Comparison of ENCODE assay signal across 8 cellular contexts in genomic region chr9:3441197-3441816, GRCh38.
DNase-seq lines count a peak whose midpoint lies in the region; ATAC-seq and TF ChIP-seq lines count a peak whose summit lies in the region.

No MANE protein-coding gene starts in this region.

- H2AK5ac ChIP-seq in trophoblast cell (ENCODE audit: low read length), result no peak overlapping the region

- H3K18ac ChIP-seq in trophoblast cell (ENCODE audit: low read length), result no peak overlapping the region

- peaks cover 8% of the 10 kb centered on the region for H3K36me3 Mint-ChIP-seq in activated CD4-positive, alpha-beta memory T cell treated with anti-CD3 and anti-CD28 coated beads for 36 hours

- H4K12ac ChIP-seq in trophoblast cell (ENCODE audit: low read depth, low read length), result no peak overlapping the region

- H3K4me1 ChIP-seq in trophoblast cell (ENCODE audit: control insufficient read depth in 1 of 2, insufficient read depth in 2 of 2, low read length in 2 of 2), result no peaks in the 10 kb centered on the region
- no peaks in the 10 kb centered on the region for H3K4me1 ChIP-seq in vagina

- no peak overlapping the region for H2BK120ac ChIP-seq in trophoblast cell (ENCODE audit: insufficient read depth, low read length, poor library complexity)

- H3K4me3 ChIP-seq in fibroblast of mammary gland (ENCODE audit: control insufficient read depth, low read depth, low read length) (no peak overlapping the region), trophoblast cell (ENCODE audit: low read depth, low read length) (no peak overlapping the region), vagina (no peak overlapping the region)

- intact Hi-C loops in activated CD4-positive, alpha-beta memory T cell treated with anti-CD3 and anti-CD28 coated beads for 36 hours (cut with micrococcal nuclease), result loop anchor here (1.0 to 5.0 kb wide), 4 partner anchors 54 to 584 kb away; no protein-coding TSS in a partner anchor
- intact Hi-C loops in vagina (cut with DNase I), result no loop called here

- peak; percentile 90 for ATAC-seq in GM18868 (IDR thresholded peaks at IDR 0.05; ENCODE audit: unreplicated experiment)
- peak; percentile 78 for ATAC-seq in HG03066 (IDR thresholded peaks at IDR 0.05; ENCODE audit: low read depth, unreplicated experiment)

- no peaks in the 10 kb centered on the region for H3K9me3 ChIP-seq in trophoblast cell (ENCODE audit: insufficient read depth, low read depth, low read length)
- no peaks in the 10 kb centered on the region for H3K9me3 ChIP-seq in vagina

- H3K27ac ChIP-seq in C4-2B, result no peak overlapping the region
- no peak overlapping the region for H3K27ac ChIP-seq in trophoblast cell (ENCODE audit: low read depth, low read length)
- no peak overlapping the region for H3K27ac ChIP-seq in vagina

- H3K27ac Mint-ChIP-seq in activated CD4-positive, alpha-beta memory T cell treated with anti-CD3 and anti-CD28 coated beads for 36 hours, result no peak overlapping the region

- TF ChIP-seq CTCF in C4-2B (conservative IDR thresholded peaks at IDR 0.05), result peak; percentile 86
- TF ChIP-seq CTCF in fibroblast of mammary gland (conservative IDR thresholded peaks at IDR 0.05; ENCODE audit: control insufficient read depth, insufficient read depth, low read depth, low read length), result peak; percentile 77
- TF ChIP-seq CTCF in vagina (IDR thresholded peaks at IDR 0.05), result peak in 1 of 3 experiments; percentile 22

- H2BK12ac ChIP-seq in trophoblast cell (ENCODE audit: low read length), result no peak overlapping the region

- 100% methylated on average over 1 of the region's 7 CpGs for WGBS in trophoblast cell (ENCODE audit: extremely low coverage, insufficient coverage, insufficient read length)

- no peak overlapping the region for H4K8ac ChIP-seq in trophoblast cell (ENCODE audit: low read depth, low read length)

- no peak overlapping the region for H3K4ac ChIP-seq in trophoblast cell (ENCODE audit: low read depth, low read length)

- no peak overlapping the region for H3K4me2 ChIP-seq in trophoblast cell (ENCODE audit: low read length)

- peaks cover 4% of the 10 kb centered on the region for H3K4me1 Mint-ChIP-seq in activated CD4-positive, alpha-beta memory T cell treated with anti-CD3 and anti-CD28 coated beads for 36 hours (ENCODE audit: low read depth)

- POLR2A ChIA-PET in activated CD4-positive, alpha-beta memory T cell treated with anti-CD3 and anti-CD28 coated beads for 36 hours (lab: Charles Lee), result no interaction called here

- H3K14ac ChIP-seq in trophoblast cell (ENCODE audit: low read length), result no peak overlapping the region

- no peaks in the 10 kb centered on the region for H3K27me3 Mint-ChIP-seq in activated CD4-positive, alpha-beta memory T cell treated with anti-CD3 and anti-CD28 coated beads for 36 hours

- no peak overlapping the region for H3K9ac ChIP-seq in trophoblast cell (ENCODE audit: low read length)

- no peaks in the 10 kb centered on the region for H3K27me3 ChIP-seq in trophoblast cell (ENCODE audit: insufficient read depth, low read length)
- H3K27me3 ChIP-seq in vagina, result no peaks in the 10 kb centered on the region

- H3K23ac ChIP-seq in trophoblast cell (ENCODE audit: low read length), result no peak overlapping the region

- no peak for TF ChIP-seq POLR2A in vagina (IDR thresholded peaks at IDR 0.05)

- DNase-seq in NCI-H226 (peak; percentile 33), fibroblast of mammary gland (ENCODE audit: low read depth) (peak; percentile 79), trophoblast cell (peak; percentile 43 to 66), vagina (ENCODE audit: extremely low spot score in 2 of 2) (no peak)
- DNase-seq in activated CD4-positive, alpha-beta memory T cell treated with anti-CD3 and anti-CD28 coated beads for 36 hours, result peak; percentile 58

- no peak overlapping the region for H3K4me3 Mint-ChIP-seq in activated CD4-positive, alpha-beta memory T cell treated with anti-CD3 and anti-CD28 coated beads for 36 hours

- no peaks in the 10 kb centered on the region for H3K79me2 ChIP-seq in trophoblast cell (ENCODE audit: control insufficient read depth, insufficient read depth, low read length, poor library complexity)

- no peaks in the 10 kb centered on the region for H3K9me3 Mint-ChIP-seq in activated CD4-positive, alpha-beta memory T cell treated with anti-CD3 and anti-CD28 coated beads for 36 hours

- no peaks in the 10 kb centered on the region for H3K36me3 ChIP-seq in trophoblast cell (ENCODE audit: control insufficient read depth in 1 of 2, insufficient read depth in 2 of 2, low read length in 2 of 2)
- no peaks in the 10 kb centered on the region for H3K36me3 ChIP-seq in vagina

- no peak overlapping the region for H2BK5ac ChIP-seq in trophoblast cell (ENCODE audit: low read depth, low read length, poor library complexity)

- CTCF ChIA-PET in activated CD4-positive, alpha-beta memory T cell treated with anti-CD3 and anti-CD28 coated beads for 36 hours (lab: Charles Lee), result interaction anchor here (0.6 to 3.7 kb wide), 36 partner anchors 9 to 1602 kb away, joined by 3 to 104 read pairs (median 4); partner anchors contain the start of genes PUM3 and RFX3

- H3K79me1 ChIP-seq in trophoblast cell (ENCODE audit: low read length), result no peaks in the 10 kb centered on the region

- no peak overlapping the region for H4K91ac ChIP-seq in trophoblast cell (ENCODE audit: low read depth, low read length)

- no peak overlapping the region for H2AFZ ChIP-seq in trophoblast cell (ENCODE audit: insufficient read depth, low read length, poor library complexity)

Comparison
In these comparisons a context has a peak if more than half of its experiments do, and no peak if none do; other contexts are left out.
1. DNase-seq: peak in NCI-H226 (single experiment), activated CD4-positive, alpha-beta memory T cell treated with anti-CD3 and anti-CD28 coated beads for 36 hours (single experiment), fibroblast of mammary gland (single experiment) and trophoblast cell (2 of 2); none in vagina (0 of 2).